In genomic region chr3:192005989-192006388, GRCh38 we compare ENCODE assay signal across 1 cellular context.
TF ChIP-seq lines count a peak whose summit lies in the region.

No MANE protein-coding gene starts in this region.

TF ChIP-seq in HepG2, 621 proteins besides CTCF, POLR2A, EP300 and RAD21 (continued from another document):
- TF ChIP-seq IKZF5 (CRISPR knock-in tag; IDR thresholded peaks at IDR 0.05) (no peak), ZSCAN29 (CRISPR knock-in tag; conservative IDR thresholded peaks at IDR 0.05) (no peak), PHB2 (IDR thresholded peaks at IDR 0.05; ENCODE audit: partially characterized antibody) (no peak), CEBPB (IDR thresholded peaks at IDR 0.05; ENCODE audit: borderline replicate concordance, low read depth, low read length) (no peak), ZNF784 (CRISPR knock-in tag; IDR thresholded peaks at IDR 0.05; ENCODE audit: borderline replicate concordance) (no peak), ZNF782 (CRISPR knock-in tag; IDR thresholded peaks at IDR 0.05; ENCODE audit: borderline replicate concordance) (no peak), ZNF619 (CRISPR knock-in tag; IDR thresholded peaks at IDR 0.05) (no peak), ZNF12 (CRISPR knock-in tag; IDR thresholded peaks at IDR 0.05) (no peak), ZBTB1 (CRISPR knock-in tag; IDR thresholded peaks at IDR 0.05; ENCODE audit: borderline replicate concordance) (no peak), SRSF1 (optimal IDR thresholded peaks at IDR 0.05; ENCODE audit: low read depth, low read length) (no peak), ZNF570 (CRISPR knock-in tag; IDR thresholded peaks at IDR 0.05; ENCODE audit: borderline replicate concordance) (no peak)
